9 cellular contexts compared by ENCODE assay signal in genomic region chr16:426906-427249, GRCh38. TPM values are rescaled to one million over a fixed set of nuclear protein-coding genes. Genes with fewer than 3 reads are reported as not detected.
DNase-seq lines count a peak whose midpoint lies in the region; ATAC-seq and TF ChIP-seq lines count a peak whose summit lies in the region.
"Had no signal": no experiment of that assay in that cellular context is flagged by ENCODE, and none has a peak within 500 bp of the region (broad histone marks: within the 10 kb centered on the region; RNA-seq: fewer than 3 reads in every experiment).

No MANE protein-coding gene starts in this region.

- H3K4me3 ChIP-seq in MM.1S (ENCODE audit: low read length) (peak overlapping the region; percentile 72; the same call in 1 of the 2 replicates), neuron (ENCODE audit: low read length) (peak overlapping the region; percentile 61), mucosa of descending colon (no peak overlapping the region)
- peak overlapping the region; percentile 66 for H3K4me3 ChIP-seq in effector memory CD4-positive, alpha-beta T cell (ENCODE audit: insufficient read depth, low read depth, low read length, poor library complexity, severe bottlenecking)

- H3K36me3 ChIP-seq in MM.1S (replicated peaks; ENCODE audit: insufficient read depth, low read length) (no peaks in the 10 kb centered on the region), neuron (ENCODE audit: insufficient read depth, low read length) (peaks cover 25% of the 10 kb centered on the region), mucosa of descending colon (ENCODE audit: low read depth) (no peaks in the 10 kb centered on the region)
- H3K36me3 ChIP-seq in effector memory CD4-positive, alpha-beta T cell (ENCODE audit: control insufficient read depth, insufficient read depth, low read length), result no peaks in the 10 kb centered on the region

- H3K9me3 ChIP-seq in MM.1S (replicated peaks; ENCODE audit: insufficient read depth, low read length) (no peaks in the 10 kb centered on the region), neuron (ENCODE audit: low read length) (no peaks in the 10 kb centered on the region), mucosa of descending colon (no peaks in the 10 kb centered on the region)
- no peaks in the 10 kb centered on the region for H3K9me3 ChIP-seq in effector memory CD4-positive, alpha-beta T cell (ENCODE audit: control insufficient read depth, low read length)

- DNase-seq in CD1c-positive myeloid dendritic cell (ENCODE audit: extremely low spot score) (peak; percentile 5), MM.1S (no peak), RPMI8226 (no peak), NCI-H510A (lab: John Stamatoyannopoulos, UW) (no peak), mucosa of descending colon (no peak)
- DNase-seq in effector memory CD4-positive, alpha-beta T cell, result no peak
- DNase-seq: activated effector memory CD4-positive, alpha-beta T cell treated with anti-CD3 and anti-CD28 coated beads, Interleukin-2, amount 50 U/mL, for 16 hours had no signal

- peak overlapping the region; percentile 40; the same call in 1 of the 2 replicates for H3K9ac ChIP-seq in MM.1S (ENCODE audit: low read length)

- H2AFZ ChIP-seq in MM.1S (ENCODE audit: low read length) (no peak overlapping the region), neuron (ENCODE audit: low read depth, low read length) (no peak overlapping the region)

- intact Hi-C loops in mucosa of descending colon (cut with DNase I, micrococcal nuclease), result no loop called here

- peaks cover 42% of the 10 kb centered on the region for H3K79me2 ChIP-seq in MM.1S (ENCODE audit: low read length)

- ATAC-seq in HG03354 (IDR thresholded peaks at IDR 0.05; ENCODE audit: poor library complexity, severe bottlenecking, unreplicated experiment) (no peak), mucosa of descending colon (no peak)

- TF ChIP-seq CTCF in MM.1S (IDR thresholded peaks at IDR 0.05; ENCODE audit: low read length) (no peak), mucosa of descending colon (IDR thresholded peaks at IDR 0.05) (no peak)

- no peaks in the 10 kb centered on the region for H3K9me2 ChIP-seq in MM.1S (replicated peaks; ENCODE audit: insufficient read depth, low read length)

- no peaks in the 10 kb centered on the region for H4K20me1 ChIP-seq in MM.1S (ENCODE audit: insufficient read depth, low read length)

- H3K27me3 ChIP-seq in MM.1S (replicated peaks; ENCODE audit: insufficient read depth, low read length) (peaks cover 10% of the 10 kb centered on the region; the same call in 1 of the 2 replicates), neuron (ENCODE audit: insufficient read depth, low read length) (no peaks in the 10 kb centered on the region)
- no peaks in the 10 kb centered on the region for H3K27me3 ChIP-seq in effector memory CD4-positive, alpha-beta T cell (replicated peaks; ENCODE audit: control insufficient read depth, insufficient read depth, low read length, poor library complexity, severe bottlenecking)

- no peak overlapping the region for H3K27ac ChIP-seq in MM.1S (ENCODE audit: low read length)
- H3K27ac ChIP-seq in effector memory CD4-positive, alpha-beta T cell (ENCODE audit: insufficient read depth, low read length, poor library complexity, severe bottlenecking), result no peak overlapping the region

- no peaks in the 10 kb centered on the region for H3F3A ChIP-seq in MM.1S (ENCODE audit: insufficient read depth, low read length)

- peaks cover 12% of the 10 kb centered on the region for H3K4me1 ChIP-seq in MM.1S (ENCODE audit: low read length)
- peaks cover 18% of the 10 kb centered on the region for H3K4me1 ChIP-seq in effector memory CD4-positive, alpha-beta T cell (ENCODE audit: control insufficient read depth, insufficient read depth, low read length, poor library complexity, severe bottlenecking)
- H3K4me1 ChIP-seq in neuron (ENCODE audit: insufficient read depth, low read length), result peaks cover 22% of the 10 kb centered on the region
- peaks cover 21% of the 10 kb centered on the region for H3K4me1 ChIP-seq in mucosa of descending colon (ENCODE audit: low read depth)

- peak overlapping the region; percentile 97 for H3K4me2 ChIP-seq in MM.1S (ENCODE audit: low read depth, low read length)

RNA-seq across cellular contexts. Expression of gene RAB11FIP3, which starts 1.4 kb away (rescaled TPM):
- 10 to 100 TPM; 22.3 to 45.6 (median 30.7) TPM for total RNA-seq in mucosa of descending colon

RNA-seq across cellular contexts. Expression of gene DECR2, which starts 25.2 kb away (rescaled TPM):
- 10 to 100 TPM; 39.5 to 64.3 (median 56.0) TPM for total RNA-seq in mucosa of descending colon

RNA-seq across cellular contexts. Expression of gene NME4, which starts 29.9 kb away (rescaled TPM):
- total RNA-seq in mucosa of descending colon, result 100 to 1,000 TPM in 1 of 3 donors, 10 to 100 TPM in 2; 24.5 to 125 (median 43.6) TPM

RNA-seq across cellular contexts. Expression of gene PGAP6, which starts 45.1 kb away (rescaled TPM):
- 100 to 1,000 TPM in 1 of 3 donors, 10 to 100 TPM in 2; 77.3 to 134 (median 95.7) TPM for total RNA-seq in mucosa of descending colon

RNA-seq across cellular contexts. Expression of gene MRPL28, which starts 56.5 kb away (rescaled TPM):
- total RNA-seq in mucosa of descending colon, result 10 to 100 TPM; 39.7 to 53.8 (median 49.1) TPM
